8 cellular contexts compared by ENCODE assay signal in the genomic region with DNA sequence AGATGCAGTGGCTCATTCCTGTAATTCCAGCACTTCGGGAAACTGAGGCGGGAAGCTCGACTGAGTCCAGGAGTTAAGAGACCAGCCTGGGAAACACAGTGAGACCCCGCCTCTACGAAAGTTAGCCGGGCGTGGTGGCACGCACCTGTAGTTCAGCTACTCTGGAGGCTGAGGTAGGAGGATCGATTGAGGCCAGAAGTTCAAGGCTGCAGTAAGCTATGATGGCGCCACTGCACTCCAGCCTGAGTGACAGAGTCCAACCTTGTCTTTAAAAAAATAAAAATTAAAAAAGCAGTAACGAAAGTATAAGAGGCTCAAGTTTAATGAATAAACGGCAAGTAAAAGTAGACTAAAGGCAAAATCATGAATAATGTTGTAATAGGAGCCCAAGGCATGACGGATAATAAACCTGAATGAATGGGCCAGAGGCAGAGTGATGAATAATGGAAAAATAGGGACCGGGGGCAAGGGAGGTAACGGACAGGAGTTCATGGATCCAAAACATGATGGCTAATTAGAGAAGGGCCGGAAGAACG. TPM values are rescaled to one million over a fixed set of nuclear protein-coding genes. Genes with fewer than 3 reads are reported as not detected.
DNase-seq lines count a peak whose midpoint lies in the region; TF ChIP-seq lines count a peak whose summit lies in the region.

No MANE protein-coding gene starts in this region.

- H3K23ac ChIP-seq in trophoblast cell (ENCODE audit: low read length): no peak overlapping the region

- H2BK12ac ChIP-seq in trophoblast cell (ENCODE audit: low read length): no peak overlapping the region

- peaks cover 14% of the 10 kb centered on the region for H3K36me3 ChIP-seq in ES-I3 (ENCODE audit: insufficient read depth, low read length)
- peaks cover 26% of the 10 kb centered on the region for H3K36me3 ChIP-seq in SK-N-MC (ENCODE audit: insufficient read depth, low read length)
- H3K36me3 ChIP-seq in fibroblast of lung (ENCODE audit: control insufficient read depth, insufficient read depth, low read length): peaks cover 22% of the 10 kb centered on the region
- H3K36me3 ChIP-seq in trophoblast cell (ENCODE audit: control insufficient read depth in 1 of 2, insufficient read depth in 2 of 2, low read length in 2 of 2): peaks cover 53% of the 10 kb centered on the region in 2 experiments

- no peak overlapping the region for H3K18ac ChIP-seq in trophoblast cell (ENCODE audit: low read length)

- H2AK5ac ChIP-seq in trophoblast cell (ENCODE audit: low read length): no peak overlapping the region

- H3K14ac ChIP-seq in trophoblast cell (ENCODE audit: low read length): no peak overlapping the region

- no peak overlapping the region for H2BK5ac ChIP-seq in trophoblast cell (ENCODE audit: low read depth, low read length, poor library complexity)

- H3K9me3 ChIP-seq in ES-I3 (ENCODE audit: control insufficient read depth, insufficient read depth, low read length) (no peaks in the 10 kb centered on the region), SK-N-MC (ENCODE audit: low read depth, low read length) (no peaks in the 10 kb centered on the region), fibroblast of lung (ENCODE audit: control insufficient read depth, insufficient read depth, low read depth, low read length) (no peaks in the 10 kb centered on the region), trophoblast cell (ENCODE audit: insufficient read depth, low read depth, low read length) (peaks cover under 1% of the 10 kb centered on the region)

- H3K4me3 ChIP-seq in SK-N-MC (peak overlapping the region; percentile 79), fibroblast of lung (replicated peaks in 1 of 4; ENCODE audit: control extremely low read depth in 1 of 4, insufficient read depth in 1 of 4, low read depth in 3 of 4, low read length in 4 of 4) (peak overlapping the region; percentile 7 to 80 (median 41)), trophoblast cell (ENCODE audit: low read depth, low read length) (no peak overlapping the region)

- H3K79me2 ChIP-seq in fibroblast of lung (ENCODE audit: control insufficient read depth, insufficient read depth, low read length) (peaks cover 24% of the 10 kb centered on the region), trophoblast cell (ENCODE audit: control insufficient read depth, insufficient read depth, low read length, poor library complexity) (peaks cover 12% of the 10 kb centered on the region)

- peak overlapping the region; percentile 61 for H3K9ac ChIP-seq in ES-I3 (ENCODE audit: low read depth, low read length)
- H3K9ac ChIP-seq in SK-N-MC (ENCODE audit: insufficient read length): peak overlapping the region; percentile 78
- no peak overlapping the region for H3K9ac ChIP-seq in fibroblast of lung (ENCODE audit: insufficient read depth, low read length)
- no peak overlapping the region for H3K9ac ChIP-seq in trophoblast cell (ENCODE audit: low read length)

- H3K79me1 ChIP-seq in trophoblast cell (ENCODE audit: low read length): peaks cover 7% of the 10 kb centered on the region

- no peak for TF ChIP-seq CTCF in fibroblast of lung (conservative IDR thresholded peaks at IDR 0.05 in 1 of 2, IDR thresholded peaks at IDR 0.05 in 1 of 2; ENCODE audit: low read depth in 1 of 2, low read length in 2 of 2)

- peak overlapping the region; percentile 37 for H4K12ac ChIP-seq in trophoblast cell (ENCODE audit: low read depth, low read length)

- peak overlapping the region; percentile 43 for H4K8ac ChIP-seq in trophoblast cell (ENCODE audit: low read depth, low read length)

- H3K27me3 ChIP-seq in fibroblast of lung (ENCODE audit: control insufficient read depth, insufficient read depth, low read length) (no peaks in the 10 kb centered on the region), trophoblast cell (ENCODE audit: insufficient read depth, low read length) (no peaks in the 10 kb centered on the region)

- H3K4me2 ChIP-seq in fibroblast of lung (ENCODE audit: extremely low read depth, insufficient read depth, low read length) (peak overlapping the region; percentile 73), trophoblast cell (ENCODE audit: low read length) (peak overlapping the region; percentile 71)

- DNase-seq in SK-N-MC (ENCODE audit: low read depth, low spot score) (no peak), fibroblast of lung (ENCODE audit: low read depth in 2 of 2) (no peak), trophoblast cell (no peak), NOMO-1 treated with DMSO at 0.1 percent for 48 hours (lab: John Stamatoyannopoulos, UW; ENCODE audit: unreplicated experiment) (no peak), kidney glomerular epithelial cell (lab: John Stamatoyannopoulos, UW) (no peak), midbrain (lab: John Stamatoyannopoulos, UW) (no peak), NCI-H2029 treated with DMSO at 0.1 percent for 48 hours (lab: John Stamatoyannopoulos, UW) (no peak)

- H3K27ac ChIP-seq in SK-N-MC (peak overlapping the region; percentile 96), fibroblast of lung (ENCODE audit: insufficient read depth, low read length) (peak overlapping the region; percentile 82), trophoblast cell (ENCODE audit: low read depth, low read length) (peak overlapping the region; percentile 50)

- no peaks in the 10 kb centered on the region for H4K20me1 ChIP-seq in fibroblast of lung (ENCODE audit: control insufficient read depth, extremely low read depth, insufficient read depth, low read length)

- H3K4ac ChIP-seq in trophoblast cell (ENCODE audit: low read depth, low read length): no peak overlapping the region

- no peak overlapping the region for H2BK120ac ChIP-seq in trophoblast cell (ENCODE audit: insufficient read depth, low read length, poor library complexity)

- H2AFZ ChIP-seq in fibroblast of lung (ENCODE audit: low read length) (peak overlapping the region; percentile 18), trophoblast cell (ENCODE audit: insufficient read depth, low read length, poor library complexity) (no peak overlapping the region)

- H3K4me1 ChIP-seq in ES-I3 (ENCODE audit: insufficient read depth, low read length): peaks cover 7% of the 10 kb centered on the region; the same call in 1 of the 2 replicates
- peaks cover 15% of the 10 kb centered on the region for H3K4me1 ChIP-seq in fibroblast of lung (ENCODE audit: control insufficient read depth, extremely low read depth, insufficient read depth, low read length)
- peaks cover 13 to 15% of the 10 kb centered on the region in 2 experiments for H3K4me1 ChIP-seq in trophoblast cell (ENCODE audit: control insufficient read depth in 1 of 2, insufficient read depth in 2 of 2, low read length in 2 of 2)

- WGBS in trophoblast cell (ENCODE audit: extremely low coverage, insufficient coverage, insufficient read length): no CpG with 5 or more reads among the region's 17 CpGs

- no peak overlapping the region for H4K91ac ChIP-seq in trophoblast cell (ENCODE audit: low read depth, low read length)

RNA-seq across cellular contexts. Expression of a gene that starts 1.2 kb away (rescaled TPM):
- total RNA-seq in fibroblast of lung: 21.8 and 24.4 TPM in 2 replicates
- 32.1 and 57.7 TPM in 2 replicates for polyA plus RNA-seq in fibroblast of lung
- polyA plus RNA-seq in fibroblast of lung (2012): 38.8 and 79.3 TPM in 2 replicates
- polyA minus RNA-seq in fibroblast of lung (ENCODE audit: low replicate concordance): 64.4 and 139 TPM in 2 replicates
- polyA plus RNA-seq in trophoblast cell (2013): 49.1 and 50.5 TPM in 2 replicates

RNA-seq across cellular contexts. Expression of a gene that starts 15.7 kb away (rescaled TPM):
- total RNA-seq in fibroblast of lung: 35.0 and 339 TPM in 2 replicates
- polyA plus RNA-seq in fibroblast of lung: 1.5 and 13.4 TPM in 2 replicates
- 1.9 and 20.7 TPM in 2 replicates for polyA plus RNA-seq in fibroblast of lung (2012)
- 1.3 TPM in 1 of 2 replicates, not detected in the other for polyA minus RNA-seq in fibroblast of lung (ENCODE audit: low replicate concordance)
- polyA plus RNA-seq in trophoblast cell (2013): 836 and 837 TPM in 2 replicates

RNA-seq across cellular contexts. Expression of a gene that starts 24.5 kb away (rescaled TPM):
- total RNA-seq in fibroblast of lung: 2.3 and 8.0 TPM in 2 replicates
- 1.3 and 2.6 TPM in 2 replicates for polyA plus RNA-seq in fibroblast of lung
- 2.7 and 8.2 TPM in 2 replicates for polyA plus RNA-seq in fibroblast of lung (2012)
- not detected in 2 replicates for polyA minus RNA-seq in fibroblast of lung (ENCODE audit: low replicate concordance)
- 192 and 210 TPM in 2 replicates for polyA plus RNA-seq in trophoblast cell (2013)

RNA-seq across cellular contexts. Expression of a gene that starts 43.8 kb away (rescaled TPM):
- total RNA-seq in fibroblast of lung: 50.3 and 70.7 TPM in 2 replicates
- 59.4 and 77.4 TPM in 2 replicates for polyA plus RNA-seq in fibroblast of lung
- 99.9 and 115 TPM in 2 replicates for polyA plus RNA-seq in fibroblast of lung (2012)
- polyA minus RNA-seq in fibroblast of lung (ENCODE audit: low replicate concordance): 248 and 327 TPM in 2 replicates
- 281 and 282 TPM in 2 replicates for polyA plus RNA-seq in trophoblast cell (2013)

RNA-seq across cellular contexts. Expression of a gene that starts 52.1 kb away (rescaled TPM):
- total RNA-seq in fibroblast of lung: not detected in 2 replicates
- polyA plus RNA-seq in fibroblast of lung: not detected in 2 replicates
- not detected in 2 replicates for polyA plus RNA-seq in fibroblast of lung (2012)
- not detected in 2 replicates for polyA minus RNA-seq in fibroblast of lung (ENCODE audit: low replicate concordance)
- polyA plus RNA-seq in trophoblast cell (2013): not detected in 2 replicates

Comparison
In these comparisons a context has a peak if more than half of its experiments do, and no peak if none do; other contexts are left out.
1. H3K9ac ChIP-seq: peak in ES-I3 (single experiment) and SK-N-MC (single experiment); none in fibroblast of lung (single experiment) and trophoblast cell (single experiment).
2. Peak in every context shown above with its lines, with median percentiles within 50 percentile points of each other: H3K27ac ChIP-seq.